In the genomic region with DNA sequence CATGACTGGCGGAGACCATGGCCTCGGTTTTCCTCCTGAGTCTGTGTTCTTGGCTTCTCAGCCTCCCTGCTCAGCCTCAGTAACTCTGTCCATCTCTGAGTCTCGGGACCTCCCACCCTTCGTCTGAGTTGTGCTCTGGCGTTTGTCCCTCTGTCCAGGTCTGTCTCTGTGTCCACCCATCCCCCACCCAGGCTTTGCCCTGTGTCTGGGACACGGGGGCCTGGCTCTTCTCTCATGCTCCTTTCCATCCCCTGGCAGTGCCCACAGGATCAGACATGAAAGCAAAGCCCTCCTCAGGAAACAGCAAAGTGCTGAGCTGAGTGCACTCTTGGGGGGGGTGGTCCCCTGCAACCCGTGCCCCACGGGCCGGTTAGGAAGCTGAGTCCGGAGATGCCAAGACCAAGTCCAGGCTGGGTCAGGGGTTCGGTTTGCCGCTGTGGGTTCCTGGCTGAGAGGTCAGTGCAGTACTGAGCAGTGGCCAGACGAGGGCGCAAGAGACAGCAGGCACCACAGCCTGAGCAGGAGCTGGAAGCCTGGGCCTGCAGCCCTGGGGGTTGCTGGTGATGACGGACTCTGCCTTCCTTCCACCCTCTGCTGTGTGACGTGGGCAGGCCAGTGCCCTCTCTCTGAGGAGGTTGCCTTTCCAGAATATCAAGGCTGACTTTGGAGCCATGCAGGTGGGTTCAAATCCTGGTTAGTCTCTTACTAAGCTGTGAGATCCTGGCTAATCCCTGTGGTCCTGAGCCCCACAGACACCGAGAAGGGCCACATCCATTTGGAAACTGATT, we compare ENCODE assay signal across 8 cellular contexts. TPM values are rescaled to one million over a fixed set of nuclear protein-coding genes. Genes with fewer than 3 reads are reported as not detected.
A peak's percentile ranks its signal among the peaks of the same experiment; 100 is the strongest.
DNase-seq lines count a peak whose midpoint lies in the region; TF ChIP-seq lines count a peak whose summit lies in the region.

No MANE protein-coding gene starts in this region.

- H3K4me3 ChIP-seq in testis: no peak overlapping the region

- peaks cover 27% of the 10 kb centered on the region for H3K4me1 ChIP-seq in testis

- H3K36me3 ChIP-seq in testis (ENCODE audit: low read depth, missing control alignments): no peaks in the 10 kb centered on the region

- no peak for TF ChIP-seq POLR2A in testis (IDR thresholded peaks at IDR 0.05)

- TF ChIP-seq CTCF in testis (IDR thresholded peaks at IDR 0.05): peak; percentile 85 to 94 (median 91)

- intact Hi-C loops in testis (cut with DNase I; ENCODE audit: low total_unique reads): no loop called here

- DNase-seq in C1 segment of cervical spinal cord (lab: John Stamatoyannopoulos, UW) (peak in 13 of 14 donors; percentile 26 to 80 (median 51)), GM19240 (ENCODE audit: insufficient read length, low spot score) (peak; percentile 89), HT-29 (ENCODE audit: low spot score) (peak; percentile 69), SHP77 treated with DMSO at 0.1 percent for 48 hours (lab: John Stamatoyannopoulos, UW) (peak; percentile 53), foreskin melanocyte (peak; percentile 51), occipital lobe (lab: John Stamatoyannopoulos, UW) (peak; percentile 59), testis (peak; percentile 89)
- DNase-seq in activated effector memory CD4-positive, alpha-beta T cell treated with anti-CD3 and anti-CD28 coated beads, Interleukin-2, amount 50 U/mL, for 16 hours: peak; percentile 93

- H3K9me3 ChIP-seq in testis: no peaks in the 10 kb centered on the region

- H3K27me3 ChIP-seq in testis: no peaks in the 10 kb centered on the region

- no peak overlapping the region for H3K27ac ChIP-seq in testis

- 38 to 61% methylated on average over 6 to 17 of the region's 17 CpGs for WGBS in testis, 2 donors

RNA-seq across cellular contexts. Expression of a gene that starts 2.5 kb away (rescaled TPM):
- 0.03 TPM in 1 of 2 replicates, not detected in the other for total RNA-seq in HT-29 (2014; rRNA removed; shearing (Covaris generic))
- total RNA-seq in occipital lobe (not detected), testis (10 to 100 TPM in 1 of 2 donors, 1 to 10 TPM in 1; 5.0 to 15.2 TPM)
- 2.5 TPM for polyA plus RNA-seq in testis (ENCODE audit: insufficient read depth, low read depth, low replicate concordance)

RNA-seq across cellular contexts. Expression of a gene that starts 20.9 kb away (rescaled TPM):
- 6.2 TPM in 2 replicates for total RNA-seq in HT-29 (2014; rRNA removed; shearing (Covaris generic))
- total RNA-seq in occipital lobe (8.9 TPM), testis (10 to 100 TPM; 19.7 to 21.6 TPM)
- 18.5 TPM for polyA plus RNA-seq in testis (ENCODE audit: insufficient read depth, low read depth, low replicate concordance)

RNA-seq across cellular contexts. Expression of a gene that starts 50.5 kb away (rescaled TPM):
- total RNA-seq in HT-29 (2014; rRNA removed; shearing (Covaris generic)): 10.9 and 13.7 TPM in 2 replicates
- total RNA-seq in occipital lobe (1.2 TPM), testis (10 to 100 TPM in 1 of 2 donors, 1 to 10 TPM in 1; 8.0 to 19.6 TPM)
- polyA plus RNA-seq in testis (ENCODE audit: insufficient read depth, low read depth, low replicate concordance): 8.2 TPM
